1 cellular context compared by ENCODE assay signal in the genomic region with DNA sequence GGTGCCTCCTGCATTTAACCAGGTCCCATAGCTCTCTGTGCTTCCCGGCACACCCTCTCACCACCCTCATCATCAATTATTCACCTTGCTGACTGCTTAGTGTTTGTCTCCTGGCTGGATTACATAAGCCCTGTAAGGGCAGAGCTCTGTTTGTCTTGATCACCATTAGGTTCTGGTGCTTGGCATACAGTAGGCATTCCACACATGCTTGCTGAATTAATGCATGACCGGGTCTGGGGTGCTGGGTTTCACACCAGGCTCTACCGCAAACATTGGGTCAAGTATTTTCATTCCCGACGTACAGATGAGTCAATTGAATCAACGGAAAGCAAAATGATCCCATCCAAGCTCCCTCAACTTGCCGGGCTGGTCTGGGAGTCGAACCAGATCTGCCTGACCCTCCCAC.
A peak's percentile ranks its signal among the peaks of the same experiment; 100 is the strongest.
TF ChIP-seq lines count a peak whose summit lies in the region.

No MANE protein-coding gene starts in this region.

TF ChIP-seq in HCT116, 20 proteins besides CTCF, POLR2A, EP300 and RAD21 (continued from another document):
- TF ChIP-seq, protein P1, sequence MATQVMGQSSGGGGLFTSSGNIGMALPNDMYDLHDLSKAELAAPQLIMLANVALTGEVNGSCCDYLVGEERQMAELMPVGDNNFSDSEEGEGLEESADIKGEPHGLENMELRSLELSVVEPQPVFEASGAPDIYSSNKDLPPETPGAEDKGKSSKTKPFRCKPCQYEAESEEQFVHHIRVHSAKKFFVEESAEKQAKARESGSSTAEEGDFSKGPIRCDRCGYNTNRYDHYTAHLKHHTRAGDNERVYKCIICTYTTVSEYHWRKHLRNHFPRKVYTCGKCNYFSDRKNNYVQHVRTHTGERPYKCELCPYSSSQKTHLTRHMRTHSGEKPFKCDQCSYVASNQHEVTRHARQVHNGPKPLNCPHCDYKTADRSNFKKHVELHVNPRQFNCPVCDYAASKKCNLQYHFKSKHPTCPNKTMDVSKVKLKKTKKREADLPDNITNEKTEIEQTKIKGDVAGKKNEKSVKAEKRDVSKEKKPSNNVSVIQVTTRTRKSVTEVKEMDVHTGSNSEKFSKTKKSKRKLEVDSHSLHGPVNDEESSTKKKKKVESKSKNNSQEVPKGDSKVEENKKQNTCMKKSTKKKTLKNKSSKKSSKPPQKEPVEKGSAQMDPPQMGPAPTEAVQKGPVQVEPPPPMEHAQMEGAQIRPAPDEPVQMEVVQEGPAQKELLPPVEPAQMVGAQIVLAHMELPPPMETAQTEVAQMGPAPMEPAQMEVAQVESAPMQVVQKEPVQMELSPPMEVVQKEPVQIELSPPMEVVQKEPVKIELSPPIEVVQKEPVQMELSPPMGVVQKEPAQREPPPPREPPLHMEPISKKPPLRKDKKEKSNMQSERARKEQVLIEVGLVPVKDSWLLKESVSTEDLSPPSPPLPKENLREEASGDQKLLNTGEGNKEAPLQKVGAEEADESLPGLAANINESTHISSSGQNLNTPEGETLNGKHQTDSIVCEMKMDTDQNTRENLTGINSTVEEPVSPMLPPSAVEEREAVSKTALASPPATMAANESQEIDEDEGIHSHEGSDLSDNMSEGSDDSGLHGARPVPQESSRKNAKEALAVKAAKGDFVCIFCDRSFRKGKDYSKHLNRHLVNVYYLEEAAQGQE (IDR thresholded peaks at IDR 0.05; ENCODE audit: low read depth): no peak
- TF ChIP-seq CBX3 (IDR thresholded peaks at IDR 0.05; ENCODE audit: low read depth) (peak; percentile 70; the same call in 1 of the 2 replicates), SIN3A (IDR thresholded peaks at IDR 0.05; ENCODE audit: low read depth) (0 out of 2 replicates have a peak, but pooled peaks have one; percentile 36), ZFX (IDR thresholded peaks at IDR 0.05) (no peak), YY1 (IDR thresholded peaks at IDR 0.05; ENCODE audit: extremely low read depth, insufficient replicate concordance, low read depth, low read length) (no peak), JUND (IDR thresholded peaks at IDR 0.05) (peak; percentile 35; the same call in 1 of the 2 replicates), EZH2 (IDR thresholded peaks at IDR 0.05) (no peak), SRF (IDR thresholded peaks at IDR 0.05; ENCODE audit: low read depth) (no peak), SP1 (IDR thresholded peaks at IDR 0.05; ENCODE audit: low read depth) (peak; percentile 62), EZH2phosphoT487 (IDR thresholded peaks at IDR 0.05; ENCODE audit: borderline replicate concordance) (no peak), FOSL1 (IDR thresholded peaks at IDR 0.05; ENCODE audit: low read depth) (0 out of 2 replicates have a peak, but pooled peaks have one; percentile 23), CEBPB (IDR thresholded peaks at IDR 0.05; ENCODE audit: low read depth) (peak; percentile 38; the same call in 1 of the 2 replicates), ATF3 (IDR thresholded peaks at IDR 0.05) (no peak)
- TF ChIP-seq, protein P2, sequence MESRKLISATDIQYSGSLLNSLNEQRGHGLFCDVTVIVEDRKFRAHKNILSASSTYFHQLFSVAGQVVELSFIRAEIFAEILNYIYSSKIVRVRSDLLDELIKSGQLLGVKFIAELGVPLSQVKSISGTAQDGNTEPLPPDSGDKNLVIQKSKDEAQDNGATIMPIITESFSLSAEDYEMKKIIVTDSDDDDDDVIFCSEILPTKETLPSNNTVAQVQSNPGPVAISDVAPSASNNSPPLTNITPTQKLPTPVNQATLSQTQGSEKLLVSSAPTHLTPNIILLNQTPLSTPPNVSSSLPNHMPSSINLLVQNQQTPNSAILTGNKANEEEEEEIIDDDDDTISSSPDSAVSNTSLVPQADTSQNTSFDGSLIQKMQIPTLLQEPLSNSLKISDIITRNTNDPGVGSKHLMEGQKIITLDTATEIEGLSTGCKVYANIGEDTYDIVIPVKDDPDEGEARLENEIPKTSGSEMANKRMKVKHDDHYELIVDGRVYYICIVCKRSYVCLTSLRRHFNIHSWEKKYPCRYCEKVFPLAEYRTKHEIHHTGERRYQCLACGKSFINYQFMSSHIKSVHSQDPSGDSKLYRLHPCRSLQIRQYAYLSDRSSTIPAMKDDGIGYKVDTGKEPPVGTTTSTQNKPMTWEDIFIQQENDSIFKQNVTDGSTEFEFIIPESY (IDR thresholded peaks at IDR 0.05; ENCODE audit: extremely low read depth, insufficient replicate concordance, low read length): no peak
